In the genomic region with DNA sequence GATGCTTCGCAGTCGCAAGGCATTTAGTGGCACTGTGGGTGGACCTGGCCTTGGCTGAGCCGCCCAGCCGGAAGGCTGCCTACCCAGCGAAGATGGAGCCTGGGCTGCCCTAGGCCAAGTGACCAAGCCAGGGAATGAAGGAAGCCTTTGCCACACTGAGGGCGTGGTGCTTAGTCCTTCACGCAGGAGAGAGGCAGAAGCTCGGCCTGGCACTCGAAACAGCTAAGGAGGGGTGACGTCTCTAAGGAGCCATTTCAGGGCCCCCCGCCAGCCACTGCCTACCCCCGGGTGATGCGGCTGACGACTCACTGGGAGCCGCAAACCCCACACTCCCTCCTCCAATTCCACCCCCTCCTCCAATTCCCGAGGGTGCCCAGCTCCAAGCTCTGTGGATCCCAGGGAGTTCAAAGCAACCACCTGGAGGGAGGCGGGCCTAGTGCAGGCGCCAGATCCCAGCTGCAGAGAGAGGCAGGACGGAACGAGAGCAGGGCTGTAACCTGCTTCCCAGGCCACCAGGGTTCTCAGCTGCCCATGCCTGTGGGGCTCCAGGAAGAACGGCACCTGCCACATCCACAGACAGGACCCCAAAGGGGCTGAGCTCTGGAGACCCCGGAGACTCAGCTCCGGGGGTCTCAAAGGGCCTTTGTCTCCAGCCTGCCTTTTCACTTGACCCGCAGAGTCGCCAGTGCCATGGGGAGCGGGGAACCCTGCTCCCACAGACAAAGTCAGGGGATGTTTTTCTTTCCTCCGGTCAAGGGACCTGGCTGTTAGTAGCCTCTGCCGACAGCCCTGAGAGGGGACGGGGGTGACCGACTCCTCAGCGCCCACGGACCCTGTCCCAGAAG, we compare ENCODE assay signal across 1 cellular context.
TF ChIP-seq lines count a peak whose summit lies in the region.

No MANE protein-coding gene starts in this region.

TF ChIP-seq in IMR-90, 13 proteins besides CTCF, POLR2A, EP300 and RAD21:
- TF ChIP-seq RCOR1 (IDR thresholded peaks at IDR 0.05; ENCODE audit: insufficient replicate concordance, low read length), result no peak
- TF ChIP-seq CHD1 (IDR thresholded peaks at IDR 0.05; ENCODE audit: low read depth, low read length), result no peak
- TF ChIP-seq BHLHE40 (IDR thresholded peaks at IDR 0.05; ENCODE audit: low read depth, low read length), result no peak
- TF ChIP-seq RFX5 (IDR thresholded peaks at IDR 0.05; ENCODE audit: low read depth, low read length), result no peak
- no peak for TF ChIP-seq CEBPB (IDR thresholded peaks at IDR 0.05; ENCODE audit: low read depth, low read length)
- TF ChIP-seq MXI1 (IDR thresholded peaks at IDR 0.05; ENCODE audit: borderline replicate concordance, low read depth, low read length), result no peak
- TF ChIP-seq FOS (IDR thresholded peaks at IDR 0.05; ENCODE audit: low read depth, low read length), result no peak
- TF ChIP-seq NFE2L2 (IDR thresholded peaks at IDR 0.05; ENCODE audit: low read depth, low read length), result no peak
- TF ChIP-seq USF2 (IDR thresholded peaks at IDR 0.05; ENCODE audit: low read depth, low read length), result no peak
TF ChIP-seq in IMR-90: peak in this region for 0.
